Comparison of ENCODE assay signal across 16 cellular contexts in genomic region chr2:177610813-177611212, GRCh38.
A peak's percentile ranks its signal among the peaks of the same experiment; 100 is the strongest.
DNase-seq lines count a peak whose midpoint lies in the region; ATAC-seq, FAIRE-seq and TF ChIP-seq lines count a peak whose summit lies in the region.
"Had no signal": no experiment of that assay in that cellular context is flagged by ENCODE, and none has a peak within 500 bp of the region (broad histone marks: within the 10 kb centered on the region; RNA-seq: fewer than 3 reads in every experiment).

No MANE protein-coding gene starts in this region.

- no peak for TF ChIP-seq CTCF in lower lobe of right lung (IDR thresholded peaks at IDR 0.05)
- no peak for TF ChIP-seq CTCF in CD4-positive, alpha-beta T cell (IDR thresholded peaks at IDR 0.05)
- no peak for TF ChIP-seq CTCF in Peyer's patch (IDR thresholded peaks at IDR 0.05)
- TF ChIP-seq CTCF in thyroid gland (IDR thresholded peaks at IDR 0.05), result no peak

- peaks cover 23% of the 10 kb centered on the region for H3K4me1 ChIP-seq in HUES48 (ENCODE audit: control insufficient read depth, insufficient read depth, low read length)
- no peaks in the 10 kb centered on the region for H3K4me1 ChIP-seq in lower lobe of right lung
- H3K4me1 ChIP-seq in Peyer's patch, result no peaks in the 10 kb centered on the region
- peaks cover 0 to 5% of the 10 kb centered on the region in 2 donors for H3K4me1 ChIP-seq in thyroid gland

- no peak for DNase-seq in lower lobe of right lung
- DNase-seq in CD4-positive, alpha-beta T cell, result no peak
- DNase-seq in Peyer's patch, result no peak
- no peak for DNase-seq in thyroid gland
- DNase-seq: C1 segment of cervical spinal cord; CD4-positive, alpha-beta memory T cell; DMS79 had no signal

- no peaks in the 10 kb centered on the region for H3K9me3 Mint-ChIP-seq in CD4-positive, alpha-beta T cell

- TF ChIP-seq POLR2A in Peyer's patch (IDR thresholded peaks at IDR 0.05) (no peak), thyroid gland (IDR thresholded peaks at IDR 0.05) (no peak)

- no peak overlapping the region for H3K4me3 Mint-ChIP-seq in CD4-positive, alpha-beta T cell
- H3K4me3 Mint-ChIP-seq: B cell; CD4-positive, alpha-beta memory T cell; IgD-negative memory B cell had no signal

- H3K4me1 Mint-ChIP-seq in CD4-positive, alpha-beta T cell (ENCODE audit: low read depth), result no peaks in the 10 kb centered on the region
- H3K4me1 Mint-ChIP-seq: B cell; CD4-positive, alpha-beta memory T cell; IgD-negative memory B cell had no signal

- peak overlapping the region; percentile 57 for H3K27ac ChIP-seq in HUES48 (ENCODE audit: low read depth, low read length)
- peak overlapping the region; percentile 43 for H3K27ac ChIP-seq in lower lobe of right lung
- no peak overlapping the region for H3K27ac ChIP-seq in CD4-positive, alpha-beta T cell (ENCODE audit: low read depth, low read length)
- H3K27ac ChIP-seq in Peyer's patch, result no peak overlapping the region
- no peak overlapping the region for H3K27ac ChIP-seq in thyroid gland

- no peak overlapping the region for H3K27ac Mint-ChIP-seq in CD4-positive, alpha-beta T cell
- H3K27ac Mint-ChIP-seq: B cell; CD4-positive, alpha-beta memory T cell; IgD-negative memory B cell had no signal

- no peak overlapping the region for H3K9ac ChIP-seq in HUES48 (ENCODE audit: low read depth, low read length)

- H3K36me3 ChIP-seq in HUES48 (ENCODE audit: control insufficient read depth, insufficient read depth, low read length) (no peaks in the 10 kb centered on the region), lower lobe of right lung (no peaks in the 10 kb centered on the region), Peyer's patch (no peaks in the 10 kb centered on the region), thyroid gland (no peaks in the 10 kb centered on the region)

- peaks cover 25% of the 10 kb centered on the region for H3K27me3 Mint-ChIP-seq in CD4-positive, alpha-beta T cell

- no peak overlapping the region for H3K4me3 ChIP-seq in HUES48 (ENCODE audit: low read depth, low read length)
- H3K4me3 ChIP-seq in lower lobe of right lung, result no peak overlapping the region
- no peak overlapping the region for H3K4me3 ChIP-seq in Peyer's patch
- H3K4me3 ChIP-seq in thyroid gland (replicated peaks in 1 of 3), result no peak overlapping the region

- no peaks in the 10 kb centered on the region for H3K9me3 ChIP-seq in HUES48 (ENCODE audit: control insufficient read depth, insufficient read depth, low read length)
- no peaks in the 10 kb centered on the region for H3K9me3 ChIP-seq in lower lobe of right lung
- no peaks in the 10 kb centered on the region for H3K9me3 ChIP-seq in CD4-positive, alpha-beta T cell (ENCODE audit: control insufficient read depth, low read length)
- H3K9me3 ChIP-seq in Peyer's patch, result no peaks in the 10 kb centered on the region
- no peaks in the 10 kb centered on the region for H3K9me3 ChIP-seq in thyroid gland

- CTCF ChIA-PET in CD4-positive, alpha-beta T cell (lab: Charles Lee), result no interaction called here

- no peaks in the 10 kb centered on the region for H3K27me3 ChIP-seq in HUES48 (ENCODE audit: control insufficient read depth, insufficient read depth, low read length)
- no peaks in the 10 kb centered on the region for H3K27me3 ChIP-seq in lower lobe of right lung (ENCODE audit: low read depth)
- peaks cover 2% of the 10 kb centered on the region for H3K27me3 ChIP-seq in CD4-positive, alpha-beta T cell (ENCODE audit: control insufficient read depth, insufficient read depth, low read length)
- no peaks in the 10 kb centered on the region for H3K27me3 ChIP-seq in Peyer's patch
- no peaks in the 10 kb centered on the region for H3K27me3 ChIP-seq in thyroid gland

- intact Hi-C loops in lower lobe of right lung (cut with DNase I) (no loop called here), thyroid gland (cut with DNase I) (loop anchor here (10.0 kb wide), 1 partner anchor 56 kb away; a partner anchor contains a TSS)
- intact Hi-C loops in CD4-positive, alpha-beta T cell (cut with DNase I, micrococcal nuclease), result no loop called here

- ATAC-seq in lower lobe of right lung (no peak), GM18520 (IDR thresholded peaks at IDR 0.05; ENCODE audit: unreplicated experiment) (no peak)
- ATAC-seq in CD4-positive, alpha-beta T cell (ENCODE audit: poor library complexity), result no peak
- ATAC-seq: HCT116 had no signal

- no peaks in the 10 kb centered on the region for H3K36me3 Mint-ChIP-seq in CD4-positive, alpha-beta T cell (ENCODE audit: low read depth)

- FAIRE-seq in endometrium (lab: Jason Lieb, UNC), result peak; percentile 12
- FAIRE-seq: A204.1, GM12891, H54 had no signal

- WGBS in thyroid gland, 2 donors, result 95 to 99% methylated on average over 1 of the region's 1 CpG

- POLR2A ChIA-PET in CD4-positive, alpha-beta T cell (lab: Charles Lee), result no interaction called here

Comparison
In these comparisons a context has a peak if more than half of its experiments do, and no peak if none do; other contexts are left out.
1. H3K27ac ChIP-seq: peak in HUES48 (single experiment) and lower lobe of right lung (single experiment); none in CD4-positive, alpha-beta T cell (single experiment), Peyer's patch (0 of 4) and thyroid gland (0 of 3).